In genomic region chr19:52535831-52536800, GRCh38 we compare ENCODE assay signal across 8 cellular contexts. TPM values are rescaled to one million over a fixed set of nuclear protein-coding genes. Genes with fewer than 3 reads are reported as not detected.
DNase-seq lines count a peak whose midpoint lies in the region; ATAC-seq lines count a peak whose summit lies in the region.

No MANE protein-coding gene starts in this region.

- H3K4ac ChIP-seq in mesendoderm (ENCODE audit: low read depth, low read length), result no peak overlapping the region

- H3K79me2 ChIP-seq in mesendoderm (ENCODE audit: control insufficient read depth, insufficient read depth, low read length), result no peaks in the 10 kb centered on the region

- H2BK5ac ChIP-seq in mesendoderm (ENCODE audit: low read length), result no peak overlapping the region

- H3K9ac ChIP-seq in mesendoderm (ENCODE audit: low read length), result peak overlapping the region; percentile 90

- peak overlapping the region; percentile 87 for H3K4me2 ChIP-seq in mesendoderm (ENCODE audit: low read length)

- H3K18ac ChIP-seq in mesendoderm (ENCODE audit: low read length), result peak overlapping the region; percentile 41

- no peaks in the 10 kb centered on the region for H3K4me1 ChIP-seq in mesendoderm (ENCODE audit: control insufficient read depth, low read depth, low read length)

- peak overlapping the region; percentile 89 for H3K4me3 ChIP-seq in mesendoderm (ENCODE audit: low read length)

- no peak overlapping the region for H4K5ac ChIP-seq in mesendoderm (ENCODE audit: low read length)

- DNase-seq in AG08395 (ENCODE audit: low spot score) (peak; percentile 80), HPDE6-E6E7 (ENCODE audit: extremely low spot score) (peak; percentile 40), mesendoderm (peak; percentile 96), NCI-H510A (lab: John Stamatoyannopoulos, UW) (no peak)
- peak; percentile 96 for DNase-seq in activated CD8-positive, alpha-beta memory T cell treated with anti-CD3 and anti-CD28 coated beads for 24 hours
- DNase-seq in effector CD4-positive, alpha-beta T cell, result peak; percentile 86
- peak; percentile 79 to 93 (median 84) for DNase-seq in stimulated activated CD4-positive, alpha-beta T cell treated with anti-CD3 and anti-CD28 coated beads, TNF-alpha, amount 100 ng/mL, for 48 hours (ENCODE audit: low read depth in 3 of 3)

- no peaks in the 10 kb centered on the region for H3K79me1 ChIP-seq in mesendoderm (ENCODE audit: low read length)

- no peak overlapping the region for H2BK120ac ChIP-seq in mesendoderm (ENCODE audit: low read depth, low read length)

- ATAC-seq in GM19372 (IDR thresholded peaks at IDR 0.05; ENCODE audit: low read depth, unreplicated experiment), result peak; percentile 82

- peak overlapping the region; percentile 95 for H3K27ac ChIP-seq in mesendoderm (ENCODE audit: low read depth, low read length)

- H2AK5ac ChIP-seq in mesendoderm (ENCODE audit: low read length), result no peak overlapping the region

- no peaks in the 10 kb centered on the region for H3K27me3 ChIP-seq in mesendoderm (ENCODE audit: insufficient read depth, low read length, poor library complexity)

- peak overlapping the region; percentile 93 for H3K56ac ChIP-seq in mesendoderm (ENCODE audit: low read length)

- no peak overlapping the region for H2BK15ac ChIP-seq in mesendoderm (replicated peaks; ENCODE audit: low read depth)

- H3K36me3 ChIP-seq in mesendoderm (ENCODE audit: control insufficient read depth, insufficient read depth, low read length), result no peaks in the 10 kb centered on the region

- H3K23ac ChIP-seq in mesendoderm (ENCODE audit: low read length), result no peak overlapping the region

- H4K8ac ChIP-seq in mesendoderm (ENCODE audit: low read depth, low read length), result no peak overlapping the region

- WGBS in mesendoderm (ENCODE audit: extremely low coverage, insufficient coverage, low lambda C conversion rate), result no CpG with 5 or more reads among the region's 65 CpGs

RNA-seq across cellular contexts. Expression of gene ZNF808, which starts 8.6 kb away (rescaled TPM):
- polyA plus RNA-seq in mesendoderm (2013, experiment 1 of 2), result 9.5 TPM
- polyA plus RNA-seq in mesendoderm (2013, experiment 2 of 2), result 8.9 TPM

RNA-seq across cellular contexts. Expression of gene ZNF701, which starts 34.0 kb away (rescaled TPM):
- 11.5 TPM for polyA plus RNA-seq in mesendoderm (2013, experiment 1 of 2)
- polyA plus RNA-seq in mesendoderm (2013, experiment 2 of 2), result 11.2 TPM
